In the genomic region with DNA sequence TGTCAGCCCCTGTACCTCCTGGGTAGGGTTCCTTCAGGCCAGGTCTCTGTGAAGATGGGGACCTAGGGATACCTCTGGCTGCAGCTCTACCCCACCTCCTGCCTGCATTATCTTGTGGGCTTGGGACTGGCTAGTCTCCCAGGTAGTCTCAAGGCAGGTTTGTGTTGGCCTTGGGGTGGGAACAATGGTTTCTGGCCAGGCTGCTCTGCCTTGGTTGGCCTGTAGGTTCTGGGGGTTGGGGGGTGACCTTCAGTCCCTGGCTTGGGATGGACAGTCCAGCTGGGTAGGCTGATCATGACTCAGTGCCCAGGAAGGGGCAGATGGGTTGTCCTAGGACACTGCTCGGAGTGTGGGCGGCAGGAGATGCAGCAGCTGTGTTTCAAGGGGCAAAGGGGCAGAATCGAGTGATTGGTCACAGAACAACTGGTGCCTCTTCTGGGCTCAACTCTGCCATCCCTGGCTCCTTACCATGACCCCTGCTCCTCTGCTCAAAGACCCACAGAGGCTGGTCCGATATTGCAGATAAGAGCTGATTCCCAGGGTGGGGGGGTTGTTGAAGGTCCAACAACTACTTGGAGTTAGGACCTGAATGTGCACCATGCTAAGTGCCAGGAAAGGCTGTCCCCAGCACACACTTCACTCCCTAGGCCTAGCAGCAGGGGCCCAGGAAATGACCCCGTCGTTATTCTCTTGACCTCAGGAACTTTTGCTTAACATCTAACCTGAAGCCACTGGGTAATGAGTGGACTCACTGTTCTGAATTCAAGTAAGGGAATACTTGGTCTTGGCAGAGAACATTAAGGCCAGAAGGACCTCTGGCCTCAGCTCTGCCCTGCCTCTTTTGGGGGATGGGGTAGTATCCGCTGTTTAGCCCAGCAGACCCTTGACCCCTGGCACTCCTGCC, we compare ENCODE assay signal across 21 cellular contexts. TPM values are rescaled to one million over a fixed set of nuclear protein-coding genes. Genes with fewer than 3 reads are reported as not detected.
DNase-seq lines count a peak whose midpoint lies in the region; ATAC-seq, FAIRE-seq and TF ChIP-seq lines count a peak whose summit lies in the region.
"Had no signal": no experiment of that assay in that cellular context is flagged by ENCODE, and none has a peak within 500 bp of the region (broad histone marks: within the 10 kb centered on the region; RNA-seq: fewer than 3 reads in every experiment).

No MANE protein-coding gene starts in this region.

- H3K27me3 ChIP-seq in GM23248 (replicated peaks; ENCODE audit: insufficient read depth), result no peaks in the 10 kb centered on the region
- no peaks in the 10 kb centered on the region for H3K27me3 ChIP-seq in bronchial epithelial cell (ENCODE audit: control insufficient read depth, insufficient read depth, low read length)
- no peaks in the 10 kb centered on the region for H3K27me3 ChIP-seq in right lobe of liver
- H3K27me3 ChIP-seq in psoas muscle (ENCODE audit: insufficient read depth in 3 of 3, low read length in 2 of 3), result no peaks in the 10 kb centered on the region
- H3K27me3 ChIP-seq: BLaER1, tibial artery had no signal

- peak; percentile 22 for DNase-seq in GM23248
- DNase-seq in bronchial epithelial cell (ENCODE audit: low read depth), result no peak
- DNase-seq in right lobe of liver, result peak; percentile 75 to 92 (median 89)
- peak; percentile 45 to 70 for DNase-seq in psoas muscle
- no peak for DNase-seq in immature natural killer cell
- no peak for DNase-seq in activated CD8-positive, alpha-beta memory T cell treated with anti-CD3 and anti-CD28 coated beads for 24 hours
- DNase-seq in NCI-H1417 treated with DMSO at 0.1 percent for 48 hours (lab: John Stamatoyannopoulos, UW), result no peak
- DNase-seq: KBM-7; NCI-H1092; NCI-H510A treated with DMSO at 0.1 percent for 48 hours; SHP77; small intestine; stimulated activated CD4-positive, alpha-beta T cell treated with anti-CD3 and anti-CD28 coated beads, Interleukin-4, amount 100 ng/mL, for 4 hours; T-helper 17 cell; tibial artery had no signal

- H4K20me1 ChIP-seq in GM23248 (ENCODE audit: insufficient read depth), result no peaks in the 10 kb centered on the region

- intact Hi-C loops in right lobe of liver (cut with DNase I), result no loop called here
- intact Hi-C loops in psoas muscle (cut with DNase I), result no loop called here

- H3K4me1 ChIP-seq in GM23248 (ENCODE audit: insufficient read depth) (peaks cover 7% of the 10 kb centered on the region; the same call in 1 of the 2 replicates), right lobe of liver (peaks cover 0 to 66% (median 22%) of the 10 kb centered on the region in 4 donors), psoas muscle (peaks cover 33% of the 10 kb centered on the region)

- H3K9me2 ChIP-seq in GM23248 (ENCODE audit: insufficient read depth), result no peaks in the 10 kb centered on the region

- H3K9me3 ChIP-seq in GM23248 (ENCODE audit: low read depth) (no peaks in the 10 kb centered on the region), right lobe of liver (no peaks in the 10 kb centered on the region), psoas muscle (no peaks in the 10 kb centered on the region)
- H3K9me3 ChIP-seq: A549, BLaER1, tibial artery had no signal

- TF ChIP-seq POLR2A in right lobe of liver (IDR thresholded peaks at IDR 0.05), result peak; percentile 14

- no peaks in the 10 kb centered on the region for H3K79me2 ChIP-seq in GM23248 (ENCODE audit: insufficient read depth)

- ATAC-seq in right lobe of liver, result peak; percentile 27 to 56 (median 48)
- peak; percentile 23 to 57 (median 46) for ATAC-seq in psoas muscle
- no peak for ATAC-seq in GM19463 (IDR thresholded peaks at IDR 0.05; ENCODE audit: unreplicated experiment)
- ATAC-seq: A549, esophagus mucosa, HCT116, T-helper 17 cell had no signal

- H3K9ac ChIP-seq in GM23248, result 0 out of 2 replicates have a peak overlapping the region, but pooled peaks have one; percentile 8

- 78 to 83% methylated on average over 7 of the region's 7 CpGs for WGBS in GM23248 (ENCODE audit: low coverage in 1 of 2, low lambda C conversion rate in 2 of 2, missing lambda C conversion rate in 2 of 2), 2 experiments
- 14% methylated on average over 5 of the region's 7 CpGs for WGBS in right lobe of liver (ENCODE audit: insufficient coverage, low coverage, low lambda C conversion rate, missing lambda C conversion rate)
- 30 to 43% (median 35%) methylated on average over 7 of the region's 7 CpGs for WGBS in psoas muscle, 3 donors

- no peaks in the 10 kb centered on the region for H3F3A ChIP-seq in GM23248 (ENCODE audit: insufficient read depth)

- no peak overlapping the region for H3K4me3 Mint-ChIP-seq in immature natural killer cell
- H3K4me3 Mint-ChIP-seq: activated naive CD8-positive, alpha-beta T cell; T-helper 17 cell had no signal

- H3K27ac Mint-ChIP-seq in immature natural killer cell, result no peak overlapping the region
- H3K27ac Mint-ChIP-seq: activated naive CD8-positive, alpha-beta T cell; T-helper 17 cell had no signal

- in situ Hi-C loops in GM23248 (cut with MboI), result no loop called here

- H3K9me3 Mint-ChIP-seq in immature natural killer cell, result no peaks in the 10 kb centered on the region

- no peak overlapping the region for H3K4me2 ChIP-seq in GM23248 (ENCODE audit: unreplicated experiment)
- H3K4me2 ChIP-seq: A549 had no signal

- no peak overlapping the region for H2AFZ ChIP-seq in GM23248

- H3K4me3 ChIP-seq in GM23248, result no peak overlapping the region
- H3K4me3 ChIP-seq in bronchial epithelial cell (ENCODE audit: low read depth, low read length), result no peak overlapping the region
- H3K4me3 ChIP-seq in right lobe of liver, result no peak overlapping the region
- no peak overlapping the region for H3K4me3 ChIP-seq in psoas muscle
- H3K4me3 ChIP-seq: A549, BLaER1, tibial artery had no signal

- H3K27me3 Mint-ChIP-seq in immature natural killer cell (ENCODE audit: low read depth in 3 of 3), result peaks cover 0 to 2% (median 2%) of the 10 kb centered on the region in 3 donors
- H3K27me3 Mint-ChIP-seq: activated naive CD8-positive, alpha-beta T cell; T-helper 17 cell had no signal

- peak; percentile 60 for FAIRE-seq in bronchial epithelial cell (lab: Jason Lieb, UNC)
- FAIRE-seq: A549, small intestine had no signal

- H3K36me3 ChIP-seq in GM23248 (ENCODE audit: low read depth) (no peaks in the 10 kb centered on the region), bronchial epithelial cell (ENCODE audit: control insufficient read depth, insufficient read depth, low read length) (peaks cover 9% of the 10 kb centered on the region), right lobe of liver (peaks cover 0 to 16% (median 0%) of the 10 kb centered on the region in 4 donors), psoas muscle (ENCODE audit: insufficient read depth in 1 of 2, low read depth in 1 of 2) (peaks cover 0 to 32% of the 10 kb centered on the region in 2 donors)

- no peak overlapping the region for H3K27ac ChIP-seq in GM23248
- peak overlapping the region; percentile 59 to 95 (median 86) for H3K27ac ChIP-seq in right lobe of liver
- H3K27ac ChIP-seq in psoas muscle, result peak overlapping the region; percentile 53
- H3K27ac ChIP-seq: A549, tibial artery had no signal

- peaks cover 0 to 10% (median 9%) of the 10 kb centered on the region in 3 donors for H3K36me3 Mint-ChIP-seq in immature natural killer cell

- TF ChIP-seq CTCF in bronchial epithelial cell (IDR thresholded peaks at IDR 0.05; ENCODE audit: insufficient read depth, low read length, severe bottlenecking) (no peak), right lobe of liver (IDR thresholded peaks at IDR 0.05) (peak in 1 of 4 donors; percentile 38), psoas muscle (IDR thresholded peaks at IDR 0.05) (no peak)

- peaks cover 6% of the 10 kb centered on the region in 2 donors for H3K4me1 Mint-ChIP-seq in immature natural killer cell

RNA-seq across cellular contexts. Expression of a gene that starts 18.1 kb away (rescaled TPM):
- total RNA-seq in GM23248 (2014; rRNA removed; shearing (Covaris generic)), result under 0.01 TPM in 2 replicates
- polyA plus RNA-seq in GM23248 (2016; fragmentation: Nextera tagmentation; extraction: Ambion mirVana), result 0.03 and 0.08 TPM in 2 replicates
- under 0.01 TPM in 1 of 2 replicates, not detected in the other for total RNA-seq in bronchial epithelial cell
- under 1 TPM; 0.31 to 0.68 (median 0.50) TPM for total RNA-seq in right lobe of liver
- total RNA-seq in psoas muscle, result under 1 TPM; 0.22 to 0.95 (median 0.47) TPM
- under 1 TPM; 0.08 to 0.20 (median 0.10) TPM for polyA plus RNA-seq in psoas muscle
- under 1 TPM in 1 of 3 donors, not detected in 2; 0.42 TPM for polyA plus RNA-seq in immature natural killer cell

Comparison
In these comparisons a context has a peak if more than half of its experiments do, and no peak if none do; other contexts are left out.
1. DNase-seq: peak in GM23248 (single experiment), right lobe of liver (3 of 3) and psoas muscle (2 of 2); none in bronchial epithelial cell (single experiment), immature natural killer cell (0 of 3), activated CD8-positive, alpha-beta memory T cell treated with anti-CD3 and anti-CD28 coated beads for 24 hours (single experiment) and NCI-H1417 treated with DMSO at 0.1 percent for 48 hours (single experiment).